ENCODE assay signal across 11 cellular contexts in the genomic region with DNA sequence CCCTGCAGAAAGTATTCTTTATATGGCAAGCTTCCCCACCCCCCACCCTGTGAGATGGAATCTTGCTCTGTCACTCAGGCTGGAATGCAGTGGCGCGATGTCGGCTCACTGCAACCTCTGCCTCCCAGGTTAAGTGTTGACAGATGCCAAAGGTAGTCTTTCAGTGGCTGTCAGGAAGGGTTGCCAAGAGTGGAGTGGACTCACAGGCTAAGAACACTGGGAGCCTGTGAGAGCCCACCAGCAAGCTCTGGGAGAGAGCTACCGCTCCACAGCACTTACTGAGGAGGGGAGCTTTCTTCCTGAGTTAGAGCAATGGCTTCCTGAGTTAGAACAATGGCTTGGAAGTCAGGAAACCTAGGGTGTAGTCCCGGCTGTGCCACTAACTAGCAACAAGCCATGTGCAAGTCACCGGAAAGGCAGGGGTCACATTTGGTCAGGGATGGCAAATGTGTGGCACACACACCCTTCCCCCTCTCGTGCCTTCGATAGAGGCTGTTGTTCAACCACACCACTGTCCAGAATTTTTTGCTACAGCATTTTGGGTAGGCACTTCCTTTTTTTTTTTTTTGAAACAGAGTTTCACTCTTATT. TPM values are rescaled to one million over a fixed set of nuclear protein-coding genes. Genes with fewer than 3 reads are reported as not detected.
DNase-seq lines count a peak whose midpoint lies in the region; ATAC-seq, FAIRE-seq and TF ChIP-seq lines count a peak whose summit lies in the region.
"Had no signal": no experiment of that assay in that cellular context is flagged by ENCODE, and none has a peak within 500 bp of the region (broad histone marks: within the 10 kb centered on the region; RNA-seq: fewer than 3 reads in every experiment).

No MANE protein-coding gene starts in this region.

- H3K9me3 ChIP-seq in left ventricle myocardium inferior (replicated peaks), result no peaks in the 10 kb centered on the region
- no peaks in the 10 kb centered on the region for H3K9me3 ChIP-seq in neuronal stem cell (replicated peaks in 1 of 2; ENCODE audit: control insufficient read depth in 2 of 2, insufficient read depth in 1 of 2, low read depth in 1 of 2, low read length in 2 of 2)

- H3K4me2 ChIP-seq in neuronal stem cell (ENCODE audit: insufficient read depth, low read length, poor library complexity, severe bottlenecking), result no peak overlapping the region

- H3K4ac ChIP-seq in neuronal stem cell (ENCODE audit: low read length), result no peak overlapping the region

- no peak overlapping the region for H2BK15ac ChIP-seq in neuronal stem cell (ENCODE audit: low read length)

- no peak overlapping the region for H4K8ac ChIP-seq in neuronal stem cell (ENCODE audit: low read depth, low read length)

- no peak for FAIRE-seq in RCC 7860 (lab: Jason Lieb, UNC)
- FAIRE-seq: TTC549 had no signal

- H2BK5ac ChIP-seq in neuronal stem cell (ENCODE audit: low read length), result no peak overlapping the region

- no peak overlapping the region for H3K9ac ChIP-seq in neuronal stem cell (ENCODE audit: low read depth, low read length, poor library complexity)

- no peak for TF ChIP-seq CTCF in left ventricle myocardium inferior (IDR thresholded peaks at IDR 0.05; ENCODE audit: borderline replicate concordance)

- H3K27ac ChIP-seq in left ventricle myocardium inferior (replicated peaks) (peak overlapping the region; percentile 79), neuronal stem cell (replicated peaks; ENCODE audit: low read length) (peak overlapping the region; percentile 50)

- H3K4me1 ChIP-seq in left ventricle myocardium inferior, result peaks cover 60% of the 10 kb centered on the region
- H3K4me1 ChIP-seq in neuronal stem cell (ENCODE audit: control insufficient read depth in 2 of 2, insufficient read depth in 1 of 2, low read depth in 1 of 2, low read length in 2 of 2), result peaks cover 10 to 17% of the 10 kb centered on the region in 2 donors

- H4K91ac ChIP-seq in neuronal stem cell (ENCODE audit: low read depth, low read length, poor library complexity), result no peak overlapping the region

- no peaks in the 10 kb centered on the region for H3K36me3 ChIP-seq in left ventricle myocardium inferior
- no peaks in the 10 kb centered on the region for H3K36me3 ChIP-seq in neuronal stem cell (replicated peaks in 1 of 2; ENCODE audit: control insufficient read depth in 2 of 2, insufficient read depth in 2 of 2, low read length in 2 of 2)

- no peaks in the 10 kb centered on the region for H3K27me3 ChIP-seq in left ventricle myocardium inferior (ENCODE audit: low read depth)
- no peaks in the 10 kb centered on the region for H3K27me3 ChIP-seq in neuronal stem cell (ENCODE audit: control insufficient read depth in 3 of 3, insufficient read depth in 3 of 3, low read depth in 1 of 3, low read length in 3 of 3)

- H2AFZ ChIP-seq in neuronal stem cell (ENCODE audit: low read length), result peak overlapping the region; percentile 93

- H2AK5ac ChIP-seq in neuronal stem cell (ENCODE audit: low read depth, low read length), result peak overlapping the region; percentile 15

- no peak overlapping the region for H3K14ac ChIP-seq in neuronal stem cell (ENCODE audit: low read length)

- DNase-seq in Ammon's horn (ENCODE audit: low spot score) (peak; percentile 70), OCI-M1 (lab: John Stamatoyannopoulos, UW) (peak; percentile 78), left ventricle myocardium inferior (peak; percentile 42), neuronal stem cell (ENCODE audit: low spot score) (no peak), RCC 7860 (ENCODE audit: low spot score) (no peak), HPDE6-E6E7 (ENCODE audit: extremely low spot score) (no peak)
- no peak for DNase-seq in stimulated activated CD4-positive, alpha-beta T cell treated with anti-CD3 and anti-CD28 coated beads, Interleukin-12 subunit alpha, Interleukin-12 subunit beta, amount 100 ng/mL, for 4 hours
- DNase-seq: NCI-H2029 had no signal

- no peaks in the 10 kb centered on the region for H3K79me1 ChIP-seq in neuronal stem cell (ENCODE audit: low read depth, low read length)

- H2BK12ac ChIP-seq in neuronal stem cell (ENCODE audit: low read length), result no peak overlapping the region

- H2BK120ac ChIP-seq in neuronal stem cell (ENCODE audit: low read depth, low read length), result no peak overlapping the region

- no CpG with 5 or more reads among the region's 8 CpGs for WGBS in neuronal stem cell (ENCODE audit: extremely low coverage in 2 of 2, insufficient read length in 2 of 2, insufficient replicate concordance in 1 of 2), 2 donors

- H3K18ac ChIP-seq in neuronal stem cell (ENCODE audit: low read length), result peak overlapping the region; percentile 71

- intact Hi-C loops in left ventricle myocardium inferior (cut with micrococcal nuclease), result no loop called here

- no peak overlapping the region for H3K23ac ChIP-seq in neuronal stem cell (ENCODE audit: low read depth, low read length, poor library complexity)

- no peak for ATAC-seq in HG03039 (IDR thresholded peaks at IDR 0.05; ENCODE audit: unreplicated experiment)

- H3K4me3 ChIP-seq in left ventricle myocardium inferior (peak overlapping the region; percentile 66), neuronal stem cell (ENCODE audit: low read length in 2 of 2) (peak overlapping the region in 1 of 2 donors; percentile 44)

RNA-seq across cellular contexts. Expression of gene RNASE1, which starts 2.6 kb away (rescaled TPM):
- total RNA-seq in left ventricle myocardium inferior, result 294 TPM
- 0.78 TPM for polyA plus RNA-seq in neuronal stem cell (2013, experiment 1 of 2)
- polyA plus RNA-seq in neuronal stem cell (2013, experiment 2 of 2), result 1.0 TPM
- polyA plus RNA-seq: AG04450 had no signal

RNA-seq across cellular contexts. Expression of gene RNASE6, which starts 19.0 kb away (rescaled TPM):
- 5.7 TPM for total RNA-seq in left ventricle myocardium inferior
- polyA plus RNA-seq in neuronal stem cell (2013, experiment 1 of 2), result not detected
- polyA plus RNA-seq in neuronal stem cell (2013, experiment 2 of 2), result not detected
- polyA plus RNA-seq: AG04450 had no signal

RNA-seq across cellular contexts. Expression of gene EDDM3B, which starts 31.8 kb away (rescaled TPM):
- not detected for total RNA-seq in left ventricle myocardium inferior
- polyA plus RNA-seq in neuronal stem cell (2013, experiment 1 of 2), result not detected
- not detected for polyA plus RNA-seq in neuronal stem cell (2013, experiment 2 of 2)
- polyA plus RNA-seq: AG04450 had no signal

RNA-seq across cellular contexts. Expression of gene EDDM3A, which starts 54.4 kb away (rescaled TPM):
- not detected for total RNA-seq in left ventricle myocardium inferior
- not detected for polyA plus RNA-seq in neuronal stem cell (2013, experiment 1 of 2)
- polyA plus RNA-seq in neuronal stem cell (2013, experiment 2 of 2), result not detected
- polyA plus RNA-seq: AG04450 had no signal

Comparison
In these comparisons a context has a peak if more than half of its experiments do, and no peak if none do; other contexts are left out.
1. DNase-seq: peak in Ammon's horn (single experiment), OCI-M1 (single experiment) and left ventricle myocardium inferior (single experiment); none in neuronal stem cell (single experiment), stimulated activated CD4-positive, alpha-beta T cell treated with anti-CD3 and anti-CD28 coated beads, Interleukin-12 subunit alpha, Interleukin-12 subunit beta, amount 100 ng/mL, for 4 hours (single experiment), RCC 7860 (single experiment) and HPDE6-E6E7 (single experiment).